ENCODE assay signal across 16 cellular contexts in genomic region chr3:158679547-158680000, GRCh38. TPM values are rescaled to one million over a fixed set of nuclear protein-coding genes. Genes with fewer than 3 reads are reported as not detected.
DNase-seq lines count a peak whose midpoint lies in the region; ATAC-seq, FAIRE-seq and TF ChIP-seq lines count a peak whose summit lies in the region.
"Had no signal": no experiment of that assay in that cellular context is flagged by ENCODE, and none has a peak within 500 bp of the region (broad histone marks: within the 10 kb centered on the region; RNA-seq: fewer than 3 reads in every experiment).

No MANE protein-coding gene starts in this region.

- no peak for FAIRE-seq in frontal cortex (lab: Jason Lieb, UNC)
- FAIRE-seq: GM19239 had no signal

- peak; percentile 64 for DNase-seq in EH (ENCODE audit: low read depth)
- DNase-seq in RKO (ENCODE audit: low spot score) = peak; percentile 50
- peak; percentile 50 for DNase-seq in choroid plexus epithelial cell (ENCODE audit: low read depth)
- DNase-seq in omental fat pad (ENCODE audit: low spot score) = no peak
- DNase-seq in frontal cortex (ENCODE audit: low spot score in 2 of 2) = no peak
- no peak for DNase-seq in stimulated activated CD4-positive, alpha-beta T cell treated with anti-CD3 and anti-CD28 coated beads, Interleukin-4, amount 100 ng/mL, for 1 hour
- DNase-seq: adrenal gland, DMS153, NCI-H2081 treated with DMSO at 0.1 percent for 48 hours, NCI-H748 treated with DMSO at 0.1 percent for 48 hours, right cardiac atrium had no signal

- no peak overlapping the region for H3K4me3 ChIP-seq in choroid plexus epithelial cell (ENCODE audit: low read depth, low read length)
- H3K4me3 ChIP-seq: adrenal gland, hepatocyte, neural progenitor cell had no signal

- TF ChIP-seq CTCF in choroid plexus epithelial cell (conservative IDR thresholded peaks at IDR 0.05; ENCODE audit: low read depth, low read length) = no peak
- no peak for TF ChIP-seq CTCF in omental fat pad (IDR thresholded peaks at IDR 0.05)

- ATAC-seq in omental fat pad (ENCODE audit: low FRiP score) (peak; percentile 70), HG02759 (IDR thresholded peaks at IDR 0.05; ENCODE audit: unreplicated experiment) (no peak)
- ATAC-seq: Panc1, right cardiac atrium had no signal

RNA-seq across cellular contexts. Expression of gene LXN, which starts 7.1 kb away (rescaled TPM):
- total RNA-seq in omental fat pad = 10 to 100 TPM; 38.3 to 80.6 (median 62.7) TPM
- 7.3 TPM for total RNA-seq in frontal cortex

RNA-seq across cellular contexts. Expression of gene GFM1, which starts 35.2 kb away (rescaled TPM):
- total RNA-seq in omental fat pad = 10 to 100 TPM; 45.4 to 91.4 (median 60.0) TPM
- total RNA-seq in frontal cortex = 58.7 TPM

RNA-seq across cellular contexts. Expression of gene RARRES1, which starts 52.7 kb away (rescaled TPM):
- total RNA-seq in omental fat pad (100 to 1,000 TPM in 3 of 4 donors, 10 to 100 TPM in 1; 16.1 to 691 (median 335) TPM), frontal cortex (4.5 TPM)

Comparison
In these comparisons a context has a peak if more than half of its experiments do, and no peak if none do; other contexts are left out.
1. DNase-seq: peak in EH (single experiment), RKO (single experiment) and choroid plexus epithelial cell (single experiment); none in omental fat pad (single experiment), frontal cortex (0 of 2) and stimulated activated CD4-positive, alpha-beta T cell treated with anti-CD3 and anti-CD28 coated beads, Interleukin-4, amount 100 ng/mL, for 1 hour (single experiment).